In the genomic region with DNA sequence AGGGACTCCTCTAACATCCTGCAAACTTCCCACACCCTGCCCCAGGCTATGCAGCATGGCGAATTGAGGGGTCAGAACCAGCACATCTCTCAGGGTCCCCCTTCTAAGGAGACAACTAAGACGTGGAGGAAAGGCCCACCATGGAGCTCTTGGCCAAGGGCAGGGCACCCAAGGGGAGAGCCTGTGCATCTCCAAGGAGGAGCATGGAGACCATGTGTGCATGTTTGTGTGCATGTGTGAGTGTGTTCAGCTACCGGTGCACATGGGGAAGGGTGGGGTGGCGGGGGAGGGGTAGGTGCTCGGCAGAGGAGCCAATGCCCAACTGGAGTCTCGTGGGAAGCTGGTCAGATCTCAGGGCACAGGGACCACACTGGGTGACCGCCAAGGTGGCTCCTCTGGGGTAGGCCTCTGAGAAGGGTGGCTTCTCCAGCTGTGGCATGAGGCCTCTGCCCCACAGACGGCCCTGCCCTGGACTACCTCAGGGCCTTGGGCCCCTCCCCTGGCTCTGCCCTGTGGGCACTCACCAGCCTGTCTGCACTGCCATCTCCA, we compare ENCODE assay signal across 10 cellular contexts.
DNase-seq lines count a peak whose midpoint lies in the region; ATAC-seq and TF ChIP-seq lines count a peak whose summit lies in the region.
"Had no signal": no experiment of that assay in that cellular context is flagged by ENCODE, and none has a peak within 500 bp of the region (broad histone marks: within the 10 kb centered on the region; RNA-seq: fewer than 3 reads in every experiment).

No MANE protein-coding gene starts in this region.

- WGBS in thyroid gland, 2 donors = 80 to 90% methylated on average over 4 to 6 of the region's 8 CpGs

- no peak overlapping the region for H3K27ac ChIP-seq in thyroid gland
- H3K27ac ChIP-seq: brain microvascular endothelial cell, epithelial cell of prostate had no signal

- peaks cover 13% of the 10 kb centered on the region for H3K4me1 Mint-ChIP-seq in central memory CD8-positive, alpha-beta T cell

- H3K4me3 Mint-ChIP-seq in central memory CD8-positive, alpha-beta T cell = no peak overlapping the region

- ATAC-seq in HG02571 (IDR thresholded peaks at IDR 0.05; ENCODE audit: unreplicated experiment) = peak; percentile 1
- ATAC-seq in central memory CD8-positive, alpha-beta T cell (replicated peaks; ENCODE audit: extremely low read depth, poor library complexity, severe bottlenecking) = no peak

- no peak overlapping the region for H3K4me3 ChIP-seq in thyroid gland (replicated peaks in 1 of 3)

- H3K27me3 Mint-ChIP-seq in central memory CD8-positive, alpha-beta T cell = no peaks in the 10 kb centered on the region

- peaks cover 5% of the 10 kb centered on the region for H3K36me3 Mint-ChIP-seq in central memory CD8-positive, alpha-beta T cell (ENCODE audit: insufficient read depth)

- H3K9me3 ChIP-seq in thyroid gland = no peaks in the 10 kb centered on the region

- TF ChIP-seq POLR2A in thyroid gland (IDR thresholded peaks at IDR 0.05) = no peak

- intact Hi-C loops in thyroid gland (cut with DNase I) = no loop called here

- no peaks in the 10 kb centered on the region for H3K9me3 Mint-ChIP-seq in central memory CD8-positive, alpha-beta T cell

- no peak for TF ChIP-seq CTCF in thyroid gland (IDR thresholded peaks at IDR 0.05)

- H3K27me3 ChIP-seq in thyroid gland = no peaks in the 10 kb centered on the region
- H3K27me3 ChIP-seq: brain microvascular endothelial cell had no signal

- no peaks in the 10 kb centered on the region for H3K36me3 ChIP-seq in thyroid gland
- H3K36me3 ChIP-seq: brain microvascular endothelial cell had no signal

- peak; percentile 9 for DNase-seq in activated CD8-positive, alpha-beta memory T cell treated with anti-CD3 and anti-CD28 coated beads, Interleukin-2, amount 50 U/mL, for 4 hours
- no peak for DNase-seq in activated CD8-positive, alpha-beta memory T cell treated with anti-CD3 and anti-CD28 coated beads, Interleukin-2, amount 50 U/mL, for 48 hours
- DNase-seq in central memory CD8-positive, alpha-beta T cell (ENCODE audit: low spot score in 2 of 2) = peak; percentile 6 to 10
- DNase-seq in thyroid gland (peak; percentile 0 to 6), NOMO-1 treated with dmso at 0.1 percent for 144 hours (lab: John Stamatoyannopoulos, UW; ENCODE audit: unreplicated experiment) (no peak), mucosa of gallbladder (ENCODE audit: low spot score) (no peak), DMS 273 (lab: John Stamatoyannopoulos, UW; ENCODE audit: unreplicated experiment) (no peak)

- no peak overlapping the region for H3K27ac Mint-ChIP-seq in central memory CD8-positive, alpha-beta T cell (ENCODE audit: low read depth)

- peaks cover 11 to 16% of the 10 kb centered on the region in 2 donors for H3K4me1 ChIP-seq in thyroid gland

Comparison
In these comparisons a context has a peak if more than half of its experiments do, and no peak if none do; other contexts are left out.
1. DNase-seq: peak in activated CD8-positive, alpha-beta memory T cell treated with anti-CD3 and anti-CD28 coated beads, Interleukin-2, amount 50 U/mL, for 4 hours (single experiment), central memory CD8-positive, alpha-beta T cell (2 of 2) and thyroid gland (2 of 2); none in activated CD8-positive, alpha-beta memory T cell treated with anti-CD3 and anti-CD28 coated beads, Interleukin-2, amount 50 U/mL, for 48 hours (single experiment), NOMO-1 treated with dmso at 0.1 percent for 144 hours (single experiment), mucosa of gallbladder (single experiment) and DMS 273 (single experiment).